In the genomic region with DNA sequence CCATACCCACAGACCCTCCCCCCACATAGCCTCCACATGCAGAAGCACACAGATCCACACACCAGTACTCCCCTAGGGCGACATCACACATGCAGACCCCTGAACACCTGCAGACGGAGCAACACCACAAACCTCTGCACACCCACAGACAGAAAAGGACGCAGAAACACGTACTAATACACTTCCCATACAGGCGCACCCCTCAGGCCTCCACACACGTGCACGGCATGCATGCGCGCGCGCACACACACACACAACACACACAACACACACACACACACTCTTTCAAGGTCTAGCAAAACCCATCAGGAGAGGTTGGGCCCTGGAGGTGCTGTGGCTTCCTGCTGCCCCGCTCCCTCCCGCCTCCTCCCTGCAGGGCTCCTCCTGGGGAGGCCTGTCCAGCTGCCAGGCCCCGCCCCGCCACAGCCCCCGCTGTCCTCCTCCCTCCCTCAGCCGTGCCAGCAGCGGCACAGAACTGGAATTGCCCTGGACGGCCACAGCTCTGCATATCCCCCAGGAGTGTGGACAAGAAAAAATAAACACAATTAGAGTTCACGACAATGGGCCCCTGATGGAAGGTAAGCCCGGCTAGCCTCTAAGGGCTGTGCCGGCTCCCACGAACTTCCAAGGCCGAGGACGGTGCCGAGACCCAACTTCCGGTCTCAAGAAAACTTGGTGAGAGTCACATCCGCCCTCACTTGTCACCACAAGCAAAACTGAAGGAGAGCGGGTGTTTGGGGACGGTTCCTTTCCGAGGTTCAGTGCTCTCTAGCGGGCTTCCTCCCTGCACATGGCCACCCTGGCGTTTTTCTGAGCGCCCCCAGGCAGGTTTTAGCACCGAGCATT, we compare ENCODE assay signal across 8 cellular contexts. TPM values are rescaled to one million over a fixed set of nuclear protein-coding genes. Genes with fewer than 3 reads are reported as not detected.
DNase-seq lines count a peak whose midpoint lies in the region; ATAC-seq and TF ChIP-seq lines count a peak whose summit lies in the region.

No MANE protein-coding gene starts in this region.

- peaks cover 49% of the 10 kb centered on the region for H3K4me1 Mint-ChIP-seq in CD8-positive, alpha-beta T cell (ENCODE audit: low read depth)
- H3K4me1 Mint-ChIP-seq in natural killer cell treated with Interleukin-12 subunit alpha and Interleukin-12 subunit beta and Interleukin-15 and Interleukin-18, amount 100 ng/mL, for 72 hours (ENCODE audit: low read depth in 2 of 2), result peaks cover 46 to 59% of the 10 kb centered on the region in 2 donors

- H3K4me1 ChIP-seq in CD8-positive, alpha-beta T cell (ENCODE audit: insufficient read depth, low read length), result peaks cover 33% of the 10 kb centered on the region
- H3K4me1 ChIP-seq in stomach, result peaks cover 39 to 69% (median 56%) of the 10 kb centered on the region in 4 donors

- WGBS in stomach, 5 donors, result 0 to 2% (median 2%) methylated on average over 33 to 35 of the region's 35 CpGs

- ATAC-seq in CD8-positive, alpha-beta T cell, result peak; percentile 41
- ATAC-seq in GM19438 (IDR thresholded peaks at IDR 0.05; ENCODE audit: low read depth, unreplicated experiment) (peak; percentile 54), HG03558 (IDR thresholded peaks at IDR 0.05; ENCODE audit: extremely low read depth, unreplicated experiment) (peak; percentile 31)
- peak; percentile 70 to 81 for ATAC-seq in natural killer cell treated with Interleukin-12 subunit alpha and Interleukin-12 subunit beta and Interleukin-15 and Interleukin-18, amount 100 ng/mL, for 72 hours

- H3K36me3 Mint-ChIP-seq in CD8-positive, alpha-beta T cell, result peaks cover 33% of the 10 kb centered on the region
- H3K36me3 Mint-ChIP-seq in natural killer cell treated with Interleukin-12 subunit alpha and Interleukin-12 subunit beta and Interleukin-15 and Interleukin-18, amount 100 ng/mL, for 72 hours, result peaks cover 4% of the 10 kb centered on the region

- intact Hi-C loops in CD8-positive, alpha-beta T cell (cut with DNase I, micrococcal nuclease), result loop anchor here (1.0 to 2.0 kb wide), 7 partner anchors 9 to 161 kb away; no protein-coding TSS in a partner anchor
- intact Hi-C loops in stomach (cut with DNase I; ENCODE audit: low total_unique reads), result no loop called here

- no peak for TF ChIP-seq POLR2A in stomach (IDR thresholded peaks at IDR 0.05)

- POLR2A ChIA-PET in CD8-positive, alpha-beta T cell (lab: Charles Lee), result interaction anchor here (0.7 to 18.1 kb wide), 13 partner anchors 9 to 409 kb away, joined by 3 to 1192 read pairs (median 4); a partner anchor contains a TSS

- H3K9me3 ChIP-seq in CD8-positive, alpha-beta T cell (ENCODE audit: low read length), result no peaks in the 10 kb centered on the region
- no peaks in the 10 kb centered on the region for H3K9me3 ChIP-seq in stomach

- peak overlapping the region; percentile 99 for H3K27ac Mint-ChIP-seq in CD8-positive, alpha-beta T cell
- H3K27ac Mint-ChIP-seq in natural killer cell treated with Interleukin-12 subunit alpha and Interleukin-12 subunit beta and Interleukin-15 and Interleukin-18, amount 100 ng/mL, for 72 hours, result peak overlapping the region; percentile 60 to 91

- no peak for TF ChIP-seq CTCF in CD8-positive, alpha-beta T cell (IDR thresholded peaks at IDR 0.05)
- TF ChIP-seq CTCF in stomach (IDR thresholded peaks at IDR 0.05), result peak in 1 of 7 experiments; percentile 1

- CTCF ChIA-PET in CD8-positive, alpha-beta T cell (lab: Charles Lee), result interaction anchor here (1.0 to 22.9 kb wide), 10 partner anchors 9 to 91 kb away, joined by 3 to 666 read pairs (median 11); a partner anchor contains a TSS

- H3K4me3 Mint-ChIP-seq in CD8-positive, alpha-beta T cell, result peak overlapping the region; percentile 94
- peak overlapping the region; percentile 90 for H3K4me3 Mint-ChIP-seq in natural killer cell treated with Interleukin-12 subunit alpha and Interleukin-12 subunit beta and Interleukin-15 and Interleukin-18, amount 100 ng/mL, for 72 hours

- H3K4me3 ChIP-seq in CD8-positive, alpha-beta T cell (ENCODE audit: low read depth, low read length), result peak overlapping the region; percentile 89
- peak overlapping the region; percentile 47 to 96 (median 82) for H3K4me3 ChIP-seq in stomach

- no peaks in the 10 kb centered on the region for H3K27me3 ChIP-seq in CD8-positive, alpha-beta T cell (ENCODE audit: insufficient read depth, low read length)
- no peaks in the 10 kb centered on the region for H3K27me3 ChIP-seq in stomach

- DNase-seq in CD8-positive, alpha-beta T cell, result peak; percentile 59 to 92 (median 78)
- DNase-seq in RPMI7951 (ENCODE audit: low read depth), result peak; percentile 92
- peak; percentile 57 to 60 for DNase-seq in activated T-helper 1 cell treated with anti-CD3 and anti-CD28 coated beads, Interleukin-2, amount 50 U/mL, for 16 hours (ENCODE audit: low read depth in 1 of 2, low spot score in 1 of 2)
- DNase-seq in fibroblast of peridontal ligament (ENCODE audit: extremely low read depth), result peak; percentile 63
- peak; percentile 86 for DNase-seq in natural killer cell treated with Interleukin-12 subunit alpha and Interleukin-12 subunit beta and Interleukin-15 and Interleukin-18, amount 100 ng/mL, for 72 hours (ENCODE audit: low spot score)
- DNase-seq in stomach, result peak; percentile 92

- H3K27me3 Mint-ChIP-seq in CD8-positive, alpha-beta T cell (ENCODE audit: low read depth), result no peaks in the 10 kb centered on the region
- H3K27me3 Mint-ChIP-seq in natural killer cell treated with Interleukin-12 subunit alpha and Interleukin-12 subunit beta and Interleukin-15 and Interleukin-18, amount 100 ng/mL, for 72 hours, result no peaks in the 10 kb centered on the region

- peaks cover 22% of the 10 kb centered on the region for H3K36me3 ChIP-seq in CD8-positive, alpha-beta T cell (ENCODE audit: insufficient read depth, low read length)
- peaks cover 13 to 22% (median 19%) of the 10 kb centered on the region in 4 donors for H3K36me3 ChIP-seq in stomach

- no peaks in the 10 kb centered on the region for H3K9me3 Mint-ChIP-seq in CD8-positive, alpha-beta T cell
- H3K9me3 Mint-ChIP-seq in natural killer cell treated with Interleukin-12 subunit alpha and Interleukin-12 subunit beta and Interleukin-15 and Interleukin-18, amount 100 ng/mL, for 72 hours, result no peaks in the 10 kb centered on the region

- no peak for TF ChIP-seq EP300 in stomach (IDR thresholded peaks at IDR 0.05)

- peak overlapping the region; percentile 86 for H3K27ac ChIP-seq in CD8-positive, alpha-beta T cell (ENCODE audit: low read depth, low read length)
- peak overlapping the region; percentile 96 to 99 (median 98) for H3K27ac ChIP-seq in stomach

RNA-seq across cellular contexts. Expression of a gene that starts 6.8 kb away (rescaled TPM):
- total RNA-seq in CD8-positive, alpha-beta T cell, result 1,000 to 10,000 TPM; 1,270 to 1,311 TPM
- 6.4 and 9.1 TPM in 2 replicates for total RNA-seq in RPMI7951 (2014; rRNA removed; shearing (Covaris generic))
- 10 to 100 TPM; 22.3 to 24.7 TPM for total RNA-seq in natural killer cell treated with Interleukin-12 subunit alpha and Interleukin-12 subunit beta and Interleukin-15 and Interleukin-18, amount 100 ng/mL, for 72 hours
- 100 to 1,000 TPM in 3 of 5 donors, 10 to 100 TPM in 2; 49.1 to 189 (median 109) TPM for total RNA-seq in stomach
- polyA plus RNA-seq in stomach, result 10 to 100 TPM; 43.7 to 89.2 (median 44.0) TPM

Comparison
In these comparisons a context has a peak if more than half of its experiments do, and no peak if none do; other contexts are left out.
1. Peak in every context shown above with its lines: DNase-seq, ATAC-seq, H3K4me3 ChIP-seq and H3K27ac ChIP-seq.
2. RNA of a gene that starts 6.8 kb away (total RNA-seq): 1,270 to 1,311 TPM in CD8-positive, alpha-beta T cell; 49.1 to 189 TPM in stomach, 22.3 to 24.7 TPM in natural killer cell treated with Interleukin-12 subunit alpha and Interleukin-12 subunit beta and Interleukin-15 and Interleukin-18, amount 100 ng/mL, for 72 hours and 6.4 to 9.1 TPM in RPMI7951; every median in the first group is over 4 times any median in the second.